In the genomic region with DNA sequence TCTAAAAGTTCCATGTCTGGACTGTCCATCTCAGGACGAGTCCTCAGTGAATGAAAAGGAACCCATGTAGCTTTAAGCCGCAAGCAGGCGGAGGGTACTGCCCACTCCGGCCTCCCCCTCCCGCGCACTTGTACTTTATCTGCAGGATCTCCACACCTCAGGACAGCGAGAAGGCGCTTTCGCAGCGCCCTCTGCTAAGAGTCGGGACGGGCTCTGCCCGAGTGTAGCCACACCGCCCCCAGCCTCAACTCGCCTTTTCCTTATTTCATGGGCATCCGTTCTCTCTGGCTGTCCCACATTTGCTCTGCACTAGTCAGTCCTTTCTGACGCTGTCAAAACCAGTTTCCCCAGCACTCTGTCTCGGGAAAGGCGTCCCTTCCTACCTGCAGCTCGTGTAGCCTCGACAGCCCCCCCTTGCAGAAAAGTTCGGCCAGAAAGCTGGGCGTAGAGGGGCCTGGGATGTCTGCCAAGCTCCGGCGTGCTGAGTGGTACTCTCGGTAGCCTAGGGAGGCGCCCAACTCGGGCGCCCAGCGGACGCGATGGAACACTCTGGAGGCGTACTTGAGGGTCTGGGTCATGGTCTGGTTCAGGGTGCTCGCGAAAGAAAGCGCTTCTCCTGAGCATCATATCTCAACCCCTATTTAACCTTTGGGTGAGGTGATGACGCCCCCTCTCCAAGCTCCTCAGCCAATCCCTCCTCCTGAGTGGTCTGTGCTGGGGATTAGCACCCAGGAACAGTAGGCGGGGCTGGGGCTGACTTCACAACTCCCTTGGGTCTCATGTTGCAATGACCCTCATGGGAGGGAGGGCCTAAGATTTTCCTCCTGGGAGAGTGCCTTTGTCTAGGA, we compare ENCODE assay signal across 8 cellular contexts. TPM values are rescaled to one million over a fixed set of nuclear protein-coding genes. Genes with fewer than 3 reads are reported as not detected.
DNase-seq lines count a peak whose midpoint lies in the region; ATAC-seq, FAIRE-seq and TF ChIP-seq lines count a peak whose summit lies in the region.

A gene with protein sequence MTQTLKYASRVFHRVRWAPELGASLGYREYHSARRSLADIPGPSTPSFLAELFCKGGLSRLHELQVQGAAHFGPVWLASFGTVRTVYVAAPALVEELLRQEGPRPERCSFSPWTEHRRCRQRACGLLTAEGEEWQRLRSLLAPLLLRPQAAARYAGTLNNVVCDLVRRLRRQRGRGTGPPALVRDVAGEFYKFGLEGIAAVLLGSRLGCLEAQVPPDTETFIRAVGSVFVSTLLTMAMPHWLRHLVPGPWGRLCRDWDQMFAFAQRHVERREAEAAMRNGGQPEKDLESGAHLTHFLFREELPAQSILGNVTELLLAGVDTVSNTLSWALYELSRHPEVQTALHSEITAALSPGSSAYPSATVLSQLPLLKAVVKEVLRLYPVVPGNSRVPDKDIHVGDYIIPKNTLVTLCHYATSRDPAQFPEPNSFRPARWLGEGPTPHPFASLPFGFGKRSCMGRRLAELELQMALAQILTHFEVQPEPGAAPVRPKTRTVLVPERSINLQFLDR (minus strand): TSS at position 615 of the 848 bp plus-strand sequence. CDS start 37 bp downstream, at position 578.

- peaks cover 28 to 47% of the 10 kb centered on the region in 2 donors for H3K4me1 ChIP-seq in left lung
- peaks cover 37% of the 10 kb centered on the region for H3K4me1 ChIP-seq in vagina

- peak within 1 kb of the TSS; percentile 69 to 84 (median 77) for H3K4me3 Mint-ChIP-seq in brain

- peak; percentile 9 for DNase-seq in COR-L47 (lab: John Stamatoyannopoulos, UW)
- peak; percentile 19 for DNase-seq in MV-4-11 (lab: John Stamatoyannopoulos, UW)
- DNase-seq in left lung, result peak in 1 of 2 donors; percentile 65
- no peak for DNase-seq in vagina (ENCODE audit: extremely low spot score in 2 of 2)
- no peak for DNase-seq in HK-2 (ENCODE audit: unreplicated experiment)
- no peak for DNase-seq in amygdala (lab: John Stamatoyannopoulos, UW)
- no peak for DNase-seq in RCC 7860 (ENCODE audit: low spot score)

- ATAC-seq in left lung, result peak; percentile 47

- H3K27me3 Mint-ChIP-seq in brain, result peaks cover 66% of the 10 kb centered on the region

- no peak for FAIRE-seq in RCC 7860 (lab: Jason Lieb, UNC)

- TF ChIP-seq POLR2A in vagina (IDR thresholded peaks at IDR 0.05), result no peak

- peaks cover 18% of the 10 kb centered on the region for H3K36me3 Mint-ChIP-seq in brain

- no peak within 1 kb of the TSS for H3K27ac Mint-ChIP-seq in brain

- intact Hi-C loops in left lung (cut with DNase I) (no loop called here), vagina (cut with DNase I) (no loop called here)

- H3K9me3 ChIP-seq in left lung (no peaks in the 10 kb centered on the region), vagina (no peaks in the 10 kb centered on the region)

- H3K36me3 ChIP-seq in left lung, result peaks cover 0 to 28% of the 10 kb centered on the region in 2 donors
- H3K36me3 ChIP-seq in vagina, result peaks cover 0 to 7% of the 10 kb centered on the region in 2 donors

- peak within 1 kb of the TSS; percentile 38 to 45 for H3K4me3 ChIP-seq in left lung
- peak within 1 kb of the TSS; percentile 36 to 37 for H3K4me3 ChIP-seq in vagina

- no peak within 1 kb of the TSS for H3K27ac ChIP-seq in left lung
- H3K27ac ChIP-seq in vagina, result no peak within 1 kb of the TSS

- H3K27me3 ChIP-seq in left lung, result peaks cover 24 to 55% of the 10 kb centered on the region in 2 donors
- H3K27me3 ChIP-seq in vagina, result peaks cover 20% of the 10 kb centered on the region

- peaks cover 0 to 2% (median 0%) of the 10 kb centered on the region in 5 experiments for H3K9me3 Mint-ChIP-seq in brain

- peaks cover 34% of the 10 kb centered on the region for H3K4me1 Mint-ChIP-seq in brain

- TF ChIP-seq CTCF in brain (conservative IDR thresholded peaks at IDR 0.05) (no peak), left lung (IDR thresholded peaks at IDR 0.05) (no peak), vagina (IDR thresholded peaks at IDR 0.05) (no peak)

RNA-seq across cellular contexts. Expression of the gene that starts here (rescaled TPM):
- polyA plus RNA-seq in brain (ENCODE audit: insufficient read depth, low read depth, low replicate concordance), result not detected
- total RNA-seq in left lung (1 to 10 TPM; 1.5 to 4.7 TPM), vagina (1.7 TPM)

Comparison
In these comparisons a context has a peak if more than half of its experiments do, and no peak if none do; other contexts are left out.
1. DNase-seq: peak in COR-L47 (single experiment) and MV-4-11 (single experiment); none in vagina (0 of 2), HK-2 (single experiment), amygdala (0 of 56) and RCC 7860 (single experiment).